ENCODE assay signal across 1 cellular context in genomic region chr2:70248145-70248809, GRCh38.
TF ChIP-seq lines count a peak whose summit lies in the region.

TSS of gene TIA1 (minus strand) at chr2:70248628. CDS start at chr2:70248430, 198 bp downstream.

TF ChIP-seq in K562, 482 proteins besides CTCF, POLR2A, EP300 and RAD21 (continued from another document and continues in another):
- TF ChIP-seq BCOR (IDR thresholded peaks at IDR 0.05) (0 out of 2 replicates have a peak, but pooled peaks have one; percentile 53), TEAD1 (CRISPR knock-in tag; IDR thresholded peaks at IDR 0.05) (no peak), ESRRA (IDR thresholded peaks at IDR 0.05; ENCODE audit: borderline replicate concordance, low read depth) (peak; percentile 8; the same call in 1 of the 2 replicates), U2AF2 (optimal IDR thresholded peaks at IDR 0.05; ENCODE audit: low read depth, low read length) (no peak), ZNF133 (CRISPR knock-in tag; IDR thresholded peaks at IDR 0.05) (no peak), ZNF639 (CRISPR knock-in tag; conservative IDR thresholded peaks at IDR 0.05 in 1 of 2, IDR thresholded peaks at IDR 0.05 in 1 of 2) (peak in 1 of 2 experiments; percentile 32; a peak in 2 of 4 replicates), BHLHE40 (IDR thresholded peaks at IDR 0.05; ENCODE audit: low read length) (no peak), FOS (IDR thresholded peaks at IDR 0.05; ENCODE audit: extremely low read depth, insufficient read length) (no peak), FOXK2 (conservative IDR thresholded peaks at IDR 0.05 in 1 of 2, IDR thresholded peaks at IDR 0.05 in 1 of 2; ENCODE audit: low read depth in 2 of 2) (no peak; a peak in 1 of 4 replicates), MCM3 (IDR thresholded peaks at IDR 0.05) (no peak), HNRNPK (IDR thresholded peaks at IDR 0.05; ENCODE audit: low read depth, low read length, poor library complexity, severe bottlenecking) (no peak), ZFP1 (CRISPR knock-in tag; IDR thresholded peaks at IDR 0.05) (no peak), XRCC4 (IDR thresholded peaks at IDR 0.05; ENCODE audit: extremely low read depth, insufficient read depth, insufficient read length) (no peak), NFE2L1 (tag; IDR thresholded peaks at IDR 0.05; ENCODE audit: borderline replicate concordance, low read depth) (no peak), HINFP (tag; conservative IDR thresholded peaks at IDR 0.05; ENCODE audit: low read depth) (no peak), KLF16 (IDR thresholded peaks at IDR 0.05) (no peak), ZBTB11 (CRISPR knock-in tag; IDR thresholded peaks at IDR 0.05) (no peak), ZSCAN32 (CRISPR knock-in tag; IDR thresholded peaks at IDR 0.05) (no peak), CEBPZ (IDR thresholded peaks at IDR 0.05; ENCODE audit: borderline replicate concordance, low read depth, low read length) (no peak), ZKSCAN1 (IDR thresholded peaks at IDR 0.05; ENCODE audit: low read depth, low read length) (no peak; the same call in 1 of the 2 replicates), ID3 (CRISPR knock-in tag; IDR thresholded peaks at IDR 0.05) (no peak), ID3 (tag; IDR thresholded peaks at IDR 0.05) (0 out of 2 replicates have a peak, but pooled peaks have one; percentile 43), CXXC5 (CRISPR knock-in tag; IDR thresholded peaks at IDR 0.05) (no peak), CCNT2 (IDR thresholded peaks at IDR 0.05; ENCODE audit: borderline replicate concordance, extremely low read depth, insufficient read length, low read depth, low read length) (no peak), DMBX1 (CRISPR knock-in tag; IDR thresholded peaks at IDR 0.05; ENCODE audit: borderline replicate concordance) (no peak), BCL6 (CRISPR knock-in tag; IDR thresholded peaks at IDR 0.05) (no peak), NFYB (IDR thresholded peaks at IDR 0.05; ENCODE audit: extremely low read depth, insufficient read length) (no peak), TBP (optimal IDR thresholded peaks at IDR 0.05; ENCODE audit: low read depth, low read length) (no peak), RCOR1 (IDR thresholded peaks at IDR 0.05; ENCODE audit: borderline replicate concordance in 1 of 2, low read depth in 2 of 2, low read length in 2 of 2) (0 out of 4 replicates have a peak, but pooled peaks of 1 of the 2 experiments have one; percentile 5), SIN3B (IDR thresholded peaks at IDR 0.05; ENCODE audit: low read depth) (no peak), ZBTB1 (CRISPR knock-in tag; IDR thresholded peaks at IDR 0.05; ENCODE audit: borderline replicate concordance, low read depth) (peak; percentile 36; the same call in 1 of the 2 replicates), ZFP36 (IDR thresholded peaks at IDR 0.05; ENCODE audit: low read depth, low read length, partially characterized antibody) (no peak), BRF2 (IDR thresholded peaks at IDR 0.05; ENCODE audit: borderline replicate concordance, insufficient read depth, insufficient read length) (no peak), HSF4 (CRISPR knock-in tag; IDR thresholded peaks at IDR 0.05; ENCODE audit: borderline replicate concordance) (no peak), JUNB (CRISPR knock-in tag; conservative IDR thresholded peaks at IDR 0.05) (no peak), ZNF511 (CRISPR knock-in tag; IDR thresholded peaks at IDR 0.05) (peak; percentile 58), BCLAF1 (IDR thresholded peaks at IDR 0.05; ENCODE audit: borderline replicate concordance in 1 of 2, control insufficient read depth in 1 of 2, low read depth in 2 of 2, low read length in 1 of 2) (no peak), WHSC1 (IDR thresholded peaks at IDR 0.05; ENCODE audit: low read length) (no peak), ARID3A (IDR thresholded peaks at IDR 0.05; ENCODE audit: borderline replicate concordance, low read depth, low read length) (no peak), ELF4 (CRISPR knock-in tag; IDR thresholded peaks at IDR 0.05) (no peak), LEF1 (IDR thresholded peaks at IDR 0.05) (no peak), MIER1 (IDR thresholded peaks at IDR 0.05; ENCODE audit: low read depth) (no peak), NR2F6 (CRISPR knock-in tag; IDR thresholded peaks at IDR 0.05) (no peak), DIDO1 (tag; IDR thresholded peaks at IDR 0.05; ENCODE audit: low read depth) (no peak), SLC30A9 (CRISPR knock-in tag; IDR thresholded peaks at IDR 0.05) (no peak), ZNF830 (CRISPR knock-in tag; IDR thresholded peaks at IDR 0.05) (no peak), XRCC5 (IDR thresholded peaks at IDR 0.05; ENCODE audit: low read depth, low read length) (no peak), U2AF1 (optimal IDR thresholded peaks at IDR 0.05; ENCODE audit: low read depth, low read length) (no peak), DEAF1 (CRISPR knock-in tag; IDR thresholded peaks at IDR 0.05) (no peak)
